Comparison of ENCODE assay signal across 8 cellular contexts in genomic region chr9:136363106-136363605, GRCh38. TPM values are rescaled to one million over a fixed set of nuclear protein-coding genes. Genes with fewer than 3 reads are reported as not detected.
A peak's percentile ranks its signal among the peaks of the same experiment; 100 is the strongest.
DNase-seq lines count a peak whose midpoint lies in the region; ATAC-seq and TF ChIP-seq lines count a peak whose summit lies in the region.

No MANE protein-coding gene starts in this region.

- no peaks in the 10 kb centered on the region for H3K27me3 Mint-ChIP-seq in activated T-helper 1 cell treated with anti-CD3 and anti-CD28 coated beads, Interleukin-12 subunit alpha, Interleukin-12 subunit beta, Interleukin-2, Interleukin-4 antibody, amounts not matched to agents 30 ng/mL and 10 ng/mL and 1 ng/mL, durations not matched to agents 14 hours and 24 hours and 36 hours (ENCODE audit: insufficient read depth)
- no peaks in the 10 kb centered on the region for H3K27me3 Mint-ChIP-seq in natural killer cell (ENCODE audit: low read depth in 2 of 2)
- peaks cover 0 to 6% of the 10 kb centered on the region in 2 donors for H3K27me3 Mint-ChIP-seq in stimulated activated naive B cell treated with anti-CD40 and anti-IgM and Interleukin-4, amounts not matched to agents 10 μg/mL and 1 μg/mL and 100 μg/mL, for 72 hours

- in situ Hi-C loops in Panc1 (cut with HindIII; ENCODE audit: low pct_unique_long_range_greater_than_20kb, low sequenced_read_pairs): no loop called here

- H3K36me3 Mint-ChIP-seq in activated T-helper 1 cell treated with anti-CD3 and anti-CD28 coated beads, Interleukin-12 subunit alpha, Interleukin-12 subunit beta, Interleukin-2, Interleukin-4 antibody, amounts not matched to agents 30 ng/mL and 10 ng/mL and 1 ng/mL, durations not matched to agents 14 hours and 24 hours and 36 hours (ENCODE audit: low read depth): peaks cover 4% of the 10 kb centered on the region
- no peaks in the 10 kb centered on the region for H3K36me3 Mint-ChIP-seq in natural killer cell
- H3K36me3 Mint-ChIP-seq in stimulated activated naive B cell treated with anti-CD40 and anti-IgM and Interleukin-4, amounts not matched to agents 10 μg/mL and 1 μg/mL and 100 μg/mL, for 72 hours: peaks cover 19 to 36% of the 10 kb centered on the region in 2 donors

- POLR2A ChIA-PET in Panc1 (lab: Charles Lee): interaction anchor here (0.6 kb wide), 1 partner anchor 356 kb away, joined by 3 read pairs; no protein-coding TSS in a partner anchor

- H3K9me3 ChIP-seq in Panc1 (ENCODE audit: control insufficient read depth, insufficient read depth, low read depth, low read length): no peaks in the 10 kb centered on the region

- H3K36me3 ChIP-seq in Panc1 (ENCODE audit: control insufficient read depth, insufficient read depth, low read length): no peaks in the 10 kb centered on the region; the same call in 1 of the 2 replicates

- TF ChIP-seq CTCF in Panc1 (IDR thresholded peaks at IDR 0.05) (no peak), natural killer cell (IDR thresholded peaks at IDR 0.05) (no peak)

- H3K27ac Mint-ChIP-seq in activated T-helper 1 cell treated with anti-CD3 and anti-CD28 coated beads, Interleukin-12 subunit alpha, Interleukin-12 subunit beta, Interleukin-2, Interleukin-4 antibody, amounts not matched to agents 30 ng/mL and 10 ng/mL and 1 ng/mL, durations not matched to agents 14 hours and 24 hours and 36 hours: peak overlapping the region; percentile 79
- H3K27ac Mint-ChIP-seq in natural killer cell: peak overlapping the region; percentile 48 to 66
- peak overlapping the region; percentile 96 for H3K27ac Mint-ChIP-seq in stimulated activated naive B cell treated with anti-CD40 and anti-IgM and Interleukin-4, amounts not matched to agents 10 μg/mL and 1 μg/mL and 100 μg/mL, for 72 hours

- BruUV-seq in Panc1 (replicated peaks; lab: Mats Ljungman, UMichigan): no TSS peak

- H3K27me3 ChIP-seq in Panc1 (ENCODE audit: control insufficient read depth, insufficient read depth, low read length): no peaks in the 10 kb centered on the region

- ATAC-seq in GM21717 (IDR thresholded peaks at IDR 0.05; ENCODE audit: unreplicated experiment) (peak; percentile 70), Panc1 (peak; percentile 87), natural killer cell (peak; percentile 83 to 90 (median 85))
- peak; percentile 84 to 86 for ATAC-seq in stimulated activated naive B cell treated with anti-CD40 and anti-IgM and Interleukin-4, amounts not matched to agents 10 μg/mL and 1 μg/mL and 100 μg/mL, for 72 hours (replicated peaks)

- peaks cover 5% of the 10 kb centered on the region; the same call in 1 of the 2 replicates for H3K4me1 ChIP-seq in Panc1 (ENCODE audit: control insufficient read depth, insufficient read depth, low read length)

- intact Hi-C loops in Panc1 (cut with micrococcal nuclease; ENCODE audit: unreplicated experiment): no loop called here
- intact Hi-C loops in activated T-helper 1 cell treated with anti-CD3 and anti-CD28 coated beads, Interleukin-12 subunit alpha, Interleukin-12 subunit beta, Interleukin-2, Interleukin-4 antibody, amounts not matched to agents 30 ng/mL and 10 ng/mL and 1 ng/mL, durations not matched to agents 14 hours and 24 hours and 36 hours (cut with micrococcal nuclease): loop anchor here (1.0 to 2.0 kb wide), 9 partner anchors 21 to 724 kb away; partner anchors contain the start of genes ENTR1, INPP5E, MAN1B1 and PMPCA
- intact Hi-C loops in natural killer cell (cut with micrococcal nuclease): loop anchor here (10.0 kb wide), 1 partner anchor 48 kb away; no protein-coding TSS in a partner anchor

- peak overlapping the region; percentile 66 for H3K4me3 ChIP-seq in Jurkat, Clone E6-1 (ENCODE audit: low read length)
- peak overlapping the region; percentile 51 to 59 for H3K4me3 ChIP-seq in Panc1 (ENCODE audit: low read depth in 2 of 2, low read length in 2 of 2)

- CTCF ChIA-PET in Panc1 (lab: Charles Lee): interaction anchor here (0.9 to 1.3 kb wide), 2 partner anchors 17 to 24 kb away, joined by 3 to 5 read pairs; no protein-coding TSS in a partner anchor

- H3K27ac ChIP-seq in Panc1 (ENCODE audit: low read length): peak overlapping the region; percentile 40; the same call in 1 of the 2 replicates

- H3K4me3 Mint-ChIP-seq in activated T-helper 1 cell treated with anti-CD3 and anti-CD28 coated beads, Interleukin-12 subunit alpha, Interleukin-12 subunit beta, Interleukin-2, Interleukin-4 antibody, amounts not matched to agents 30 ng/mL and 10 ng/mL and 1 ng/mL, durations not matched to agents 14 hours and 24 hours and 36 hours: peak overlapping the region; percentile 83
- peak overlapping the region; percentile 84 for H3K4me3 Mint-ChIP-seq in natural killer cell
- H3K4me3 Mint-ChIP-seq in stimulated activated naive B cell treated with anti-CD40 and anti-IgM and Interleukin-4, amounts not matched to agents 10 μg/mL and 1 μg/mL and 100 μg/mL, for 72 hours: peak overlapping the region; percentile 87 to 94

- H3K9me3 Mint-ChIP-seq in activated T-helper 1 cell treated with anti-CD3 and anti-CD28 coated beads, Interleukin-12 subunit alpha, Interleukin-12 subunit beta, Interleukin-2, Interleukin-4 antibody, amounts not matched to agents 30 ng/mL and 10 ng/mL and 1 ng/mL, durations not matched to agents 14 hours and 24 hours and 36 hours: no peaks in the 10 kb centered on the region
- no peaks in the 10 kb centered on the region for H3K9me3 Mint-ChIP-seq in natural killer cell
- H3K9me3 Mint-ChIP-seq in stimulated activated naive B cell treated with anti-CD40 and anti-IgM and Interleukin-4, amounts not matched to agents 10 μg/mL and 1 μg/mL and 100 μg/mL, for 72 hours: no peaks in the 10 kb centered on the region

- peaks cover 6% of the 10 kb centered on the region for H3K4me1 Mint-ChIP-seq in activated T-helper 1 cell treated with anti-CD3 and anti-CD28 coated beads, Interleukin-12 subunit alpha, Interleukin-12 subunit beta, Interleukin-2, Interleukin-4 antibody, amounts not matched to agents 30 ng/mL and 10 ng/mL and 1 ng/mL, durations not matched to agents 14 hours and 24 hours and 36 hours (ENCODE audit: low read depth)
- H3K4me1 Mint-ChIP-seq in natural killer cell: peaks cover 0 to 5% of the 10 kb centered on the region in 2 donors
- peaks cover 10 to 39% of the 10 kb centered on the region in 2 donors for H3K4me1 Mint-ChIP-seq in stimulated activated naive B cell treated with anti-CD40 and anti-IgM and Interleukin-4, amounts not matched to agents 10 μg/mL and 1 μg/mL and 100 μg/mL, for 72 hours

- peak; percentile 78 for DNase-seq in DMS79 (lab: John Stamatoyannopoulos, UW)
- peak; percentile 88 for DNase-seq in Jurkat, Clone E6-1 (ENCODE audit: low read depth, low spot score)
- DNase-seq in Panc1 (ENCODE audit: low read depth, low spot score): peak; percentile 45
- peak; percentile 91 for DNase-seq in activated T-helper 1 cell treated with anti-CD3 and anti-CD28 coated beads, Interleukin-12 subunit alpha, Interleukin-12 subunit beta, Interleukin-2, Interleukin-4 antibody, amounts not matched to agents 30 ng/mL and 10 ng/mL and 1 ng/mL, durations not matched to agents 14 hours and 24 hours and 36 hours (ENCODE audit: low spot score)
- DNase-seq in fibroblast of gingiva (ENCODE audit: low read depth): peak; percentile 94
- peak; percentile 69 for DNase-seq in natural killer cell
- DNase-seq in stimulated activated naive B cell treated with anti-CD40 and anti-IgM and Interleukin-4, amounts not matched to agents 10 μg/mL and 1 μg/mL and 100 μg/mL, for 72 hours: peak; percentile 88

RNA-seq across cellular contexts. Expression of gene DNLZ, which starts 0.4 kb away (rescaled TPM):
- polyA plus RNA-seq in Jurkat, Clone E6-1 (2012; ENCODE audit: insufficient read depth, insufficient read length): 22.0 TPM
- total RNA-seq in Panc1 (2021; ENCODE audit: unreplicated experiment) (26.5 TPM), natural killer cell (10 to 100 TPM; 24.6 to 34.8 (median 28.9) TPM)
- polyA plus RNA-seq in Panc1 (2012; ENCODE audit: insufficient read length): 37.5 TPM
- 35.2 TPM in 2 replicates for total RNA-seq in activated T-helper 1 cell treated with anti-CD3 and anti-CD28 coated beads, Interleukin-12 subunit alpha, Interleukin-12 subunit beta, Interleukin-2, Interleukin-4 antibody, amounts not matched to agents 30 ng/mL and 10 ng/mL and 1 ng/mL, durations not matched to agents 14 hours and 24 hours and 36 hours

RNA-seq across cellular contexts. Expression of gene CARD9, which starts 10.3 kb away (rescaled TPM):
- 0.28 TPM for polyA plus RNA-seq in Jurkat, Clone E6-1 (2012; ENCODE audit: insufficient read depth, insufficient read length)
- total RNA-seq in Panc1 (2021; ENCODE audit: unreplicated experiment) (1.7 TPM), natural killer cell (1 to 10 TPM; 1.6 to 4.2 (median 4.0) TPM)
- polyA plus RNA-seq in Panc1 (2012; ENCODE audit: insufficient read length): 1.1 TPM
- total RNA-seq in activated T-helper 1 cell treated with anti-CD3 and anti-CD28 coated beads, Interleukin-12 subunit alpha, Interleukin-12 subunit beta, Interleukin-2, Interleukin-4 antibody, amounts not matched to agents 30 ng/mL and 10 ng/mL and 1 ng/mL, durations not matched to agents 14 hours and 24 hours and 36 hours: 7.1 and 7.2 TPM in 2 replicates

RNA-seq across cellular contexts. Expression of gene GPSM1, which starts 35.8 kb away (rescaled TPM):
- polyA plus RNA-seq in Jurkat, Clone E6-1 (2012; ENCODE audit: insufficient read depth, insufficient read length): 12.3 TPM
- total RNA-seq in Panc1 (2021; ENCODE audit: unreplicated experiment) (14.2 TPM), natural killer cell (1 to 10 TPM; 2.6 to 4.2 (median 3.4) TPM)
- polyA plus RNA-seq in Panc1 (2012; ENCODE audit: insufficient read length): 23.8 TPM
- total RNA-seq in activated T-helper 1 cell treated with anti-CD3 and anti-CD28 coated beads, Interleukin-12 subunit alpha, Interleukin-12 subunit beta, Interleukin-2, Interleukin-4 antibody, amounts not matched to agents 30 ng/mL and 10 ng/mL and 1 ng/mL, durations not matched to agents 14 hours and 24 hours and 36 hours: 18.3 and 19.1 TPM in 2 replicates

RNA-seq across cellular contexts. Expression of gene SNAPC4, which starts 36.8 kb away (rescaled TPM):
- 11.2 TPM for polyA plus RNA-seq in Jurkat, Clone E6-1 (2012; ENCODE audit: insufficient read depth, insufficient read length)
- total RNA-seq in Panc1 (2021; ENCODE audit: unreplicated experiment) (10.8 TPM), natural killer cell (10 to 100 TPM in 1 of 3 donors, 1 to 10 TPM in 2; 9.0 to 11.3 (median 9.4) TPM)
- polyA plus RNA-seq in Panc1 (2012; ENCODE audit: insufficient read length): 13.4 TPM
- total RNA-seq in activated T-helper 1 cell treated with anti-CD3 and anti-CD28 coated beads, Interleukin-12 subunit alpha, Interleukin-12 subunit beta, Interleukin-2, Interleukin-4 antibody, amounts not matched to agents 30 ng/mL and 10 ng/mL and 1 ng/mL, durations not matched to agents 14 hours and 24 hours and 36 hours: 26.7 TPM in 2 replicates

RNA-seq across cellular contexts. Expression of gene ENTR1, which starts 47.3 kb away (rescaled TPM):
- polyA plus RNA-seq in Jurkat, Clone E6-1 (2012; ENCODE audit: insufficient read depth, insufficient read length): 112 TPM
- total RNA-seq in Panc1 (2021; ENCODE audit: unreplicated experiment) (90.8 TPM), natural killer cell (10 to 100 TPM; 38.7 to 62.3 (median 41.6) TPM)
- polyA plus RNA-seq in Panc1 (2012; ENCODE audit: insufficient read length): 64.8 TPM
- 50.0 and 54.5 TPM in 2 replicates for total RNA-seq in activated T-helper 1 cell treated with anti-CD3 and anti-CD28 coated beads, Interleukin-12 subunit alpha, Interleukin-12 subunit beta, Interleukin-2, Interleukin-4 antibody, amounts not matched to agents 30 ng/mL and 10 ng/mL and 1 ng/mL, durations not matched to agents 14 hours and 24 hours and 36 hours

Comparison
In these comparisons a context has a peak if more than half of its experiments do, and no peak if none do; other contexts are left out.
1. Peak in every context shown above with its lines: DNase-seq, ATAC-seq, H3K4me3 ChIP-seq and H3K27ac ChIP-seq.